Comparison of ENCODE assay signal across 16 cellular contexts in the genomic region with DNA sequence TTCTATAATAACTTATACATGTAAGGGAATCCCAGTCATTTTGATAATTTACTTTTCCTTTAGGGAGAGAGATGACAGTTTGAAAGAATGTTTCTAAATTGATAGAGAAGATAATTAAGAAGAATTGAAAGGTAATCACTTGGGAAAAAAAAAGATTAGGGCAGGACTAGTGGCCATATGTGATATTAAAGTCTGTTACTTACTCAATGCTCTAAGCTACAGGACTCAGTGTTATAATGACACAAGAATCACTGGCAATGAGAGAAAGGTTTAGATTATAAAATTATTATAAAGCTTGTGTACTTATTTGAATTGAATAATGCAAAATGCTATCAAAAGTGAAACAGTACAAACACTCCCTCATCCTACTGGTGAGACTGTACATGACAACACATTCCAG.
DNase-seq lines count a peak whose midpoint lies in the region; ATAC-seq and TF ChIP-seq lines count a peak whose summit lies in the region.
"Had no signal": no experiment of that assay in that cellular context is flagged by ENCODE, and none has a peak within 500 bp of the region (broad histone marks: within the 10 kb centered on the region; RNA-seq: fewer than 3 reads in every experiment).

No MANE protein-coding gene starts in this region.

- H3K27me3 ChIP-seq in AG04450 (ENCODE audit: control insufficient read depth, insufficient read depth, low read length): no peaks in the 10 kb centered on the region
- no peaks in the 10 kb centered on the region for H3K27me3 ChIP-seq in OCI-LY1 (ENCODE audit: insufficient read depth, low read length)
- no peaks in the 10 kb centered on the region for H3K27me3 ChIP-seq in neural progenitor cell
- H3K27me3 ChIP-seq: BE2C had no signal

- DNase-seq in AG04450 (ENCODE audit: low read depth, low spot score): no peak
- no peak for DNase-seq in endothelial cell (ENCODE audit: low spot score)
- DNase-seq in neural progenitor cell (ENCODE audit: low spot score): no peak
- no peak for DNase-seq in ACHN
- DNase-seq in osteocyte (ENCODE audit: extremely low spot score, unreplicated experiment): no peak
- DNase-seq: BE2C; CD4-positive, alpha-beta memory T cell; DMS79 treated with DMSO at 0.1 percent for 48 hours; NCI-H1092; NCI-H1694 treated with DMSO at 0.1 percent for 48 hours; NCI-H69; NK-92 treated with Interleukin-12 subunit alpha and Interleukin-12 subunit beta, amount 100 ng/mL, for 24 hours; SHP77 treated with DMSO at 0.1 percent for 48 hours had no signal

- no peak overlapping the region for H2AFZ ChIP-seq in OCI-LY1 (ENCODE audit: low read length)
- H2AFZ ChIP-seq in neural progenitor cell (replicated peaks): no peak overlapping the region

- H3K4me3 ChIP-seq in AG04450 (ENCODE audit: low read depth, low read length) (no peak overlapping the region), OCI-LY1 (ENCODE audit: low read depth, low read length, poor library complexity, severe bottlenecking) (no peak overlapping the region), neural progenitor cell (no peak overlapping the region)

- POLR2A ChIA-PET in AG04450 (lab: Yijun Ruan, JAX): no interaction called here

- H3K4me2 ChIP-seq in OCI-LY1 (ENCODE audit: low read length) (no peak overlapping the region), neural progenitor cell (no peak overlapping the region)

- H3K27ac ChIP-seq in AG04450 (ENCODE audit: low read depth, low read length) (no peak overlapping the region), OCI-LY1 (ENCODE audit: low read depth, low read length, poor library complexity, severe bottlenecking) (no peak overlapping the region), neural progenitor cell (no peak overlapping the region)
- H3K27ac ChIP-seq: HL-60 had no signal

- H3K27me3 Mint-ChIP-seq in endothelial cell (ENCODE audit: unreplicated experiment): no peaks in the 10 kb centered on the region
- no peaks in the 10 kb centered on the region for H3K27me3 Mint-ChIP-seq in neural progenitor cell (ENCODE audit: insufficient read depth, low read depth)
- peaks cover 26% of the 10 kb centered on the region for H3K27me3 Mint-ChIP-seq in osteocyte (ENCODE audit: unreplicated experiment)

- no peak overlapping the region for H3K4me3 Mint-ChIP-seq in endothelial cell (ENCODE audit: unreplicated experiment)
- H3K4me3 Mint-ChIP-seq in neural progenitor cell: no peak overlapping the region
- H3K4me3 Mint-ChIP-seq in osteocyte (ENCODE audit: unreplicated experiment): no peak overlapping the region
- H3K4me3 Mint-ChIP-seq: CD4-positive, alpha-beta memory T cell had no signal

- H3F3A ChIP-seq in OCI-LY1 (ENCODE audit: insufficient read depth, low read length) (peaks cover 4% of the 10 kb centered on the region; the same call in 1 of the 2 replicates), neural progenitor cell (ENCODE audit: low read depth) (no peaks in the 10 kb centered on the region)

- no peaks in the 10 kb centered on the region for H3K9me2 ChIP-seq in OCI-LY1 (ENCODE audit: low read depth, low read length)

- H3K9me3 Mint-ChIP-seq in endothelial cell (ENCODE audit: unreplicated experiment): no peaks in the 10 kb centered on the region
- H3K9me3 Mint-ChIP-seq in neural progenitor cell: no peaks in the 10 kb centered on the region
- no peaks in the 10 kb centered on the region for H3K9me3 Mint-ChIP-seq in osteocyte (ENCODE audit: unreplicated experiment)

- H3K79me2 ChIP-seq in OCI-LY1 (ENCODE audit: insufficient read depth, low read length) (no peaks in the 10 kb centered on the region), neural progenitor cell (ENCODE audit: low read depth) (no peaks in the 10 kb centered on the region)

- H3K4me1 ChIP-seq in OCI-LY1 (ENCODE audit: insufficient read depth, low read length, severe bottlenecking): peaks cover 5% of the 10 kb centered on the region
- H3K4me1 ChIP-seq in neural progenitor cell: no peaks in the 10 kb centered on the region
- H3K4me1 ChIP-seq: BE2C had no signal

- in situ Hi-C loops in ACHN (cut with HindIII; ENCODE audit: low pct_ligation_motif_present, low pct_unique_long_range_greater_than_20kb, low sequenced_read_pairs): no loop called here

- H4K20me1 ChIP-seq in OCI-LY1 (ENCODE audit: insufficient read depth, low read length): no peaks in the 10 kb centered on the region
- H4K20me1 ChIP-seq in neural progenitor cell (ENCODE audit: low read depth): no peaks in the 10 kb centered on the region

- no peaks in the 10 kb centered on the region for H3K36me3 Mint-ChIP-seq in endothelial cell (ENCODE audit: low read depth, unreplicated experiment)
- H3K36me3 Mint-ChIP-seq in neural progenitor cell: no peaks in the 10 kb centered on the region
- no peaks in the 10 kb centered on the region for H3K36me3 Mint-ChIP-seq in osteocyte (ENCODE audit: unreplicated experiment)
- H3K36me3 Mint-ChIP-seq: CD4-positive, alpha-beta memory T cell had no signal

- no peaks in the 10 kb centered on the region for H3K9me3 ChIP-seq in AG04450 (ENCODE audit: control insufficient read depth, insufficient read depth, low read length)
- H3K9me3 ChIP-seq in OCI-LY1 (ENCODE audit: low read length): no peaks in the 10 kb centered on the region
- H3K9me3 ChIP-seq in neural progenitor cell (ENCODE audit: low read depth): no peaks in the 10 kb centered on the region
- H3K9me3 ChIP-seq: BE2C had no signal

- H3K4me1 Mint-ChIP-seq in endothelial cell (ENCODE audit: unreplicated experiment) (no peaks in the 10 kb centered on the region), neural progenitor cell (no peaks in the 10 kb centered on the region), osteocyte (ENCODE audit: unreplicated experiment) (no peaks in the 10 kb centered on the region)

- H3K9ac ChIP-seq in OCI-LY1 (ENCODE audit: low read length) (no peak overlapping the region), neural progenitor cell (no peak overlapping the region)

- TF ChIP-seq CTCF in AG04450 (IDR thresholded peaks at IDR 0.05; ENCODE audit: low read depth, low read length) (0 out of 2 replicates have a peak, but pooled peaks have one; percentile 8), OCI-LY1 (IDR thresholded peaks at IDR 0.05; ENCODE audit: low read length) (peak; percentile 4; the same call in 1 of the 2 replicates), endothelial cell (IDR thresholded peaks at IDR 0.05; ENCODE audit: unreplicated experiment) (peak; percentile 30), neural progenitor cell (IDR thresholded peaks at IDR 0.05) (peak; percentile 12), osteocyte (IDR thresholded peaks at IDR 0.05) (no peak)

- H3K36me3 ChIP-seq in OCI-LY1 (ENCODE audit: insufficient read depth, low read length): no peaks in the 10 kb centered on the region
- H3K36me3 ChIP-seq in neural progenitor cell: no peaks in the 10 kb centered on the region
- H3K36me3 ChIP-seq: BE2C had no signal

- H3K27ac Mint-ChIP-seq in endothelial cell (ENCODE audit: unreplicated experiment): no peak overlapping the region
- H3K27ac Mint-ChIP-seq in neural progenitor cell: no peak overlapping the region
- H3K27ac Mint-ChIP-seq in osteocyte (ENCODE audit: unreplicated experiment): no peak overlapping the region
- H3K27ac Mint-ChIP-seq: CD4-positive, alpha-beta memory T cell had no signal

- CTCF ChIA-PET in AG04450 (lab: Charles Lee): no interaction called here

- ATAC-seq in GM18861 (IDR thresholded peaks at IDR 0.05; ENCODE audit: unreplicated experiment): no peak
